In genomic region chr9:108108802-108109448, GRCh38 we compare ENCODE assay signal across 1 cellular context.
TF ChIP-seq lines count a peak whose summit lies in the region.

No MANE protein-coding gene starts in this region.

TF ChIP-seq in K562, 482 proteins besides CTCF, POLR2A, EP300 and RAD21 (continued from another document):
- no peak for TF ChIP-seq RNF219 (CRISPR knock-in tag; IDR thresholded peaks at IDR 0.05)
- no peak for TF ChIP-seq ZFX (CRISPR knock-in tag; IDR thresholded peaks at IDR 0.05)
- no peak for TF ChIP-seq NONO (IDR thresholded peaks at IDR 0.05; ENCODE audit: low read depth in 2 of 2, low read length in 1 of 2)
- no peak for TF ChIP-seq HSF4 (CRISPR knock-in tag; IDR thresholded peaks at IDR 0.05; ENCODE audit: borderline replicate concordance)
- no peak for TF ChIP-seq SAFB (IDR thresholded peaks at IDR 0.05; ENCODE audit: borderline replicate concordance, low read depth, low read length)
- TF ChIP-seq ZNF311 (CRISPR knock-in tag; IDR thresholded peaks at IDR 0.05), result no peak
- TF ChIP-seq RFX1 (IDR thresholded peaks at IDR 0.05), result no peak
- no peak for TF ChIP-seq HNRNPUL1 (IDR thresholded peaks at IDR 0.05; ENCODE audit: low read length)
- TF ChIP-seq ZNF134 (CRISPR knock-in tag; conservative IDR thresholded peaks at IDR 0.05), result no peak
- TF ChIP-seq U2AF2 (optimal IDR thresholded peaks at IDR 0.05; ENCODE audit: low read depth, low read length), result no peak
- TF ChIP-seq HCFC1 (IDR thresholded peaks at IDR 0.05; ENCODE audit: low read depth, low read length), result no peak
- no peak for TF ChIP-seq ZNF780A (CRISPR knock-in tag; IDR thresholded peaks at IDR 0.05)
- no peak for TF ChIP-seq KLF13 (tag; IDR thresholded peaks at IDR 0.05; ENCODE audit: borderline replicate concordance, low read depth)
- peak; percentile 100 for TF ChIP-seq MAFK (IDR thresholded peaks at IDR 0.05; ENCODE audit: low read length)
- no peak for TF ChIP-seq FOXK1 (CRISPR knock-in tag; IDR thresholded peaks at IDR 0.05; ENCODE audit: borderline replicate concordance)
- TF ChIP-seq CHD4 (IDR thresholded peaks at IDR 0.05; ENCODE audit: insufficient read depth, insufficient replicate concordance, low read depth, low read length, poor library complexity, severe bottlenecking), result no peak
- no peak for TF ChIP-seq PCBP2 (IDR thresholded peaks at IDR 0.05; ENCODE audit: low read depth, low read length, poor library complexity, severe bottlenecking)
- TF ChIP-seq KDM5B (IDR thresholded peaks at IDR 0.05; ENCODE audit: insufficient replicate concordance, low read depth, low read length), result no peak
- no peak for TF ChIP-seq ZNF717 (CRISPR knock-in tag; IDR thresholded peaks at IDR 0.05)
- TF ChIP-seq ZNF507 (tag; conservative IDR thresholded peaks at IDR 0.05), result no peak
- no peak for TF ChIP-seq CHCHD3 (CRISPR knock-in tag; IDR thresholded peaks at IDR 0.05)
- peak; percentile 80; the same call in 1 of the 2 replicates for TF ChIP-seq GATAD2B (IDR thresholded peaks at IDR 0.05; ENCODE audit: borderline replicate concordance)
- no peak for TF ChIP-seq DLX4 (CRISPR knock-in tag; IDR thresholded peaks at IDR 0.05)
- TF ChIP-seq RFX7 (CRISPR knock-in tag; IDR thresholded peaks at IDR 0.05), result no peak
- no peak for TF ChIP-seq TAF1 (IDR thresholded peaks at IDR 0.05; ENCODE audit: control insufficient read depth, extremely low read depth, insufficient read depth, low read length, severe bottlenecking)
- no peak for TF ChIP-seq CEBPZ (IDR thresholded peaks at IDR 0.05; ENCODE audit: borderline replicate concordance, low read depth, low read length)
- no peak for TF ChIP-seq ZNF41 (CRISPR knock-in tag; conservative IDR thresholded peaks at IDR 0.05)
- TF ChIP-seq TAF9B (IDR thresholded peaks at IDR 0.05; ENCODE audit: partially characterized antibody), result peak; percentile 69
- TF ChIP-seq RBFOX2 (IDR thresholded peaks at IDR 0.05; ENCODE audit: low read depth, low read length), result no peak
- no peak for TF ChIP-seq TGIF2 (CRISPR knock-in tag; IDR thresholded peaks at IDR 0.05)
- no peak for TF ChIP-seq RNF2 (IDR thresholded peaks at IDR 0.05)
- peak; percentile 98 to 100 for TF ChIP-seq FOXA3 (CRISPR knock-in tag; conservative IDR thresholded peaks at IDR 0.05 in 1 of 2, IDR thresholded peaks at IDR 0.05 in 1 of 2)
- no peak for TF ChIP-seq HDAC8 (tag; IDR thresholded peaks at IDR 0.05)
- 0 out of 2 replicates have a peak, but pooled peaks have one; percentile 61 for TF ChIP-seq ZNF589 (CRISPR knock-in tag; IDR thresholded peaks at IDR 0.05; ENCODE audit: low read depth)
- TF ChIP-seq TOE1 (IDR thresholded peaks at IDR 0.05; ENCODE audit: borderline replicate concordance), result no peak
- no peak for TF ChIP-seq TOE1 (CRISPR knock-in tag; IDR thresholded peaks at IDR 0.05; ENCODE audit: borderline replicate concordance, low read depth)
- TF ChIP-seq STAG1 (CRISPR knock-in tag; IDR thresholded peaks at IDR 0.05; ENCODE audit: borderline replicate concordance), result no peak
- no peak for TF ChIP-seq PKNOX1 (IDR thresholded peaks at IDR 0.05)
- TF ChIP-seq ZNF224 (CRISPR knock-in tag; IDR thresholded peaks at IDR 0.05), result no peak
- TF ChIP-seq TCF3 (CRISPR knock-in tag; IDR thresholded peaks at IDR 0.05), result peak; percentile 94
- TF ChIP-seq ATF6 (CRISPR knock-in tag; IDR thresholded peaks at IDR 0.05), result no peak
- TF ChIP-seq PHF20 (IDR thresholded peaks at IDR 0.05; ENCODE audit: partially characterized antibody), result no peak
- TF ChIP-seq ZBTB12 (CRISPR knock-in tag; IDR thresholded peaks at IDR 0.05), result no peak
TF ChIP-seq in K562: peak in this region for 100.
